In the genomic region with DNA sequence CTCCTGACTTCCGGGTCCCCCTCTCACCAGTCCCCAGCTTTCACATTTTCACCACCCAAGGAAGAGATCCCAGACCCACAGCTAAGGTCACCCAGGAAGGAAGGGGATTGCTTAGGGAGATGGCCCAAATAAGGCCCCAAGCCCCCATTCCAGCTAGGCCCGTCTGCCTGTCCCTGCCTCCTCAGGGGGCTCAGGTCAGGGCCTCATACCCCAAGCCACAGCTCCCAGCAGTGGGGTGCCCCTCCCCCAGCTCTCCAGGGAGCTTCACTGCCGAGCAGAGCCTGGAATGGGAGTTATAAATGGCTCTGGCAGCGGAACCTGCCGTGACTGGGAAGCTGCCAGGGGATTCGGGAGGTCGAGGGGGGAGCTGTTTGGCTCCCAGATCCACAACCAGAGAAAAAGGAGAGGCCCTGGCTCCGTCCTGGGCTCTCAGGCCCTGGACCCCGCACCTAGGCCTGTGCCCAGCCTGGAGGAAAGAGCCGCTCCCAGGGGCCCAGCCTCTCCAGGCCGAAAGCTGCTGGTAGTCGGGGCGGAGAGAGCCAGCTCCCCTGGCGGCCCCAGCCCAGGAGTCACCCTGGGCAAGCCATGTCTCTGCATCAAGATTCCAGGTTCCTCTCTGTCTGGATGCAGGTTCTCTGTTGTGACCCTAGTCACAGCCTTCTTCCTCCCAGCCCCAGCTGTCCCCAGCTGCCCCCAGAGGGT, we compare ENCODE assay signal across 8 cellular contexts. TPM values are rescaled to one million over a fixed set of nuclear protein-coding genes. Genes with fewer than 3 reads are reported as not detected.
DNase-seq lines count a peak whose midpoint lies in the region; ATAC-seq and TF ChIP-seq lines count a peak whose summit lies in the region.

No MANE protein-coding gene starts in this region.

- H3K4me3 ChIP-seq in A673 (ENCODE audit: low read depth, low read length, poor library complexity, severe bottlenecking) (peak overlapping the region; percentile 17), dorsolateral prefrontal cortex (peak overlapping the region in 58 of 59 donors; percentile 0 to 67 (median 49)), mucosa of descending colon (no peak overlapping the region)

- H3K27ac ChIP-seq in A673 (ENCODE audit: low read depth, low read length, poor library complexity, severe bottlenecking) (peak overlapping the region; percentile 87), dorsolateral prefrontal cortex (peak overlapping the region; percentile 89 to 100 (median 98))

- H3K9me3 ChIP-seq in A673 (ENCODE audit: low read depth, low read length, poor library complexity, severe bottlenecking) (no peaks in the 10 kb centered on the region), mucosa of descending colon (no peaks in the 10 kb centered on the region)

- ATAC-seq in mucosa of descending colon = peak; percentile 24
- ATAC-seq in GM21825 (IDR thresholded peaks at IDR 0.05; ENCODE audit: unreplicated experiment) = no peak
- no peak for ATAC-seq in GM21515 (IDR thresholded peaks at IDR 0.05; ENCODE audit: unreplicated experiment)

- no TSS peak for BruUV-seq in A673 (replicated peaks; lab: Mats Ljungman, UMichigan)

- DNase-seq in A673 (ENCODE audit: low spot score) (peak; percentile 72), NCI-H1694 (lab: John Stamatoyannopoulos, UW) (peak; percentile 36), dorsolateral prefrontal cortex (peak in 6 of 10 donors; percentile 33 to 68 (median 59)), mucosa of descending colon (peak; percentile 75 to 78 (median 75)), NK-92 (lab: John Stamatoyannopoulos, UW; ENCODE audit: unreplicated experiment) (no peak)
- no peak for DNase-seq in activated T-cell treated with anti-CD3 and anti-CD28 coated beads, Interleukin-2, amount 50 U/mL, for 48 hours

- H3K4me1 ChIP-seq in A673 (ENCODE audit: insufficient read depth, low read length, poor library complexity, severe bottlenecking) = peaks cover 58% of the 10 kb centered on the region
- H3K4me1 ChIP-seq in mucosa of descending colon (ENCODE audit: low read depth) = peaks cover 68% of the 10 kb centered on the region

- H3K27me3 ChIP-seq in A673 (replicated peaks; ENCODE audit: insufficient read depth, low read depth, low read length, poor library complexity) (no peaks in the 10 kb centered on the region), dorsolateral prefrontal cortex (no peaks in the 10 kb centered on the region)

- no peak for TF ChIP-seq CTCF in A673 (conservative IDR thresholded peaks at IDR 0.05; ENCODE audit: low read depth, low read length)
- peak in 2 of 56 donors; percentile 11 to 19 for TF ChIP-seq CTCF in dorsolateral prefrontal cortex (IDR thresholded peaks at IDR 0.05 in 54 of 56, conservative IDR thresholded peaks at IDR 0.05 in 2 of 56; ENCODE audit: low read depth in 1 of 56, partially characterized antibody in 56 of 56)
- no peak for TF ChIP-seq CTCF in mucosa of descending colon (IDR thresholded peaks at IDR 0.05)

- intact Hi-C loops in A673 (cut with micrococcal nuclease; ENCODE audit: unreplicated experiment) (loop anchor here (10.0 kb wide), 1 partner anchor 175 kb away; no protein-coding TSS in a partner anchor), dorsolateral prefrontal cortex (cut with DNase I) (loop anchor here (2.0 to 5.0 kb wide), 3 partner anchors 17 to 82 kb away; partner anchors contain the start of gene IVD (in 1 of the 2)), mucosa of descending colon (cut with DNase I, micrococcal nuclease) (no loop called here)

- H3K36me3 ChIP-seq in A673 (ENCODE audit: insufficient read depth, low read length, poor library complexity, severe bottlenecking) = no peaks in the 10 kb centered on the region
- no peaks in the 10 kb centered on the region for H3K36me3 ChIP-seq in mucosa of descending colon (ENCODE audit: low read depth)

- CTCF ChIA-PET in A673 (lab: Charles Lee) = interaction anchor here (0.5 to 4.0 kb wide), 7 partner anchors 16 to 249 kb away, joined by 3 to 25 read pairs (median 4); partner anchors contain the start of genes ANKRD63 and INAFM2

- POLR2A ChIA-PET in A673 (lab: Charles Lee; ENCODE audit: low non-redundant PET) = interaction anchor here (0.6 kb wide), 1 partner anchor 539 kb away, joined by 13 read pairs; no protein-coding TSS in a partner anchor

RNA-seq across cellular contexts. Expression of gene CCDC9B, which starts 0.6 kb away (rescaled TPM):
- total RNA-seq in A673 (2021) = 8.6 and 8.9 TPM in 2 replicates
- 10 to 100 TPM in 114 of 120 experiments, 1 to 10 TPM in 6; 7.1 to 37.9 (median 17.3) TPM for total RNA-seq in dorsolateral prefrontal cortex
- 100 to 1,000 TPM in 1 of 3 donors, 10 to 100 TPM in 2; 34.9 to 204 (median 37.2) TPM for total RNA-seq in mucosa of descending colon

RNA-seq across cellular contexts. Expression of gene PHGR1, which starts 10.6 kb away (rescaled TPM):
- total RNA-seq in A673 (2021) (not detected in 2 replicates), dorsolateral prefrontal cortex (not detected), mucosa of descending colon (1,000 to 10,000 TPM in 2 of 3 donors, 100 to 1,000 TPM in 1; 932 to 1,439 (median 1,228) TPM)

RNA-seq across cellular contexts. Expression of gene INAFM2, which starts 16.7 kb away (rescaled TPM):
- total RNA-seq in A673 (2021) = 14.5 and 15.6 TPM in 2 replicates
- total RNA-seq in dorsolateral prefrontal cortex = 10 to 100 TPM; 15.6 to 46.5 (median 29.8) TPM
- 100 to 1,000 TPM in 1 of 3 donors, 10 to 100 TPM in 2; 15.6 to 120 (median 21.1) TPM for total RNA-seq in mucosa of descending colon

RNA-seq across cellular contexts. Expression of gene DISP2, which starts 17.8 kb away (rescaled TPM):
- total RNA-seq in A673 (2021) (0.62 and 1.3 TPM in 2 replicates), dorsolateral prefrontal cortex (10 to 100 TPM; 11.5 to 58.0 (median 37.6) TPM), mucosa of descending colon (10 to 100 TPM in 2 of 3 donors, 1 to 10 TPM in 1; 5.1 to 23.4 (median 16.1) TPM)

RNA-seq across cellular contexts. Expression of gene PLCB2, which starts 32.5 kb away (rescaled TPM):
- total RNA-seq in A673 (2021) (5.6 and 6.6 TPM in 2 replicates), dorsolateral prefrontal cortex (10 to 100 TPM; 10.2 to 52.4 (median 21.2) TPM), mucosa of descending colon (10 to 100 TPM in 2 of 3 donors, 1 to 10 TPM in 1; 9.9 to 21.8 (median 17.4) TPM)

Comparison
In these comparisons a context has a peak if more than half of its experiments do, and no peak if none do; other contexts are left out.
1. DNase-seq: peak in A673 (single experiment), NCI-H1694 (single experiment), dorsolateral prefrontal cortex (6 of 10) and mucosa of descending colon (3 of 3); none in NK-92 (single experiment) and activated T-cell treated with anti-CD3 and anti-CD28 coated beads, Interleukin-2, amount 50 U/mL, for 48 hours (0 of 2).
2. RNA of gene PHGR1, which starts 10.6 kb away (total RNA-seq): 932 to 1,439 TPM in mucosa of descending colon; not detected in A673 and not detected in dorsolateral prefrontal cortex; every median in the first group is over 100 times any median in the second.
3. intact Hi-C loops: an anchor here in A673 (10.0 kb wide) and dorsolateral prefrontal cortex (2.0 to 5.0 kb wide); none called in mucosa of descending colon.